ENCODE assay signal across 10 cellular contexts in the genomic region with DNA sequence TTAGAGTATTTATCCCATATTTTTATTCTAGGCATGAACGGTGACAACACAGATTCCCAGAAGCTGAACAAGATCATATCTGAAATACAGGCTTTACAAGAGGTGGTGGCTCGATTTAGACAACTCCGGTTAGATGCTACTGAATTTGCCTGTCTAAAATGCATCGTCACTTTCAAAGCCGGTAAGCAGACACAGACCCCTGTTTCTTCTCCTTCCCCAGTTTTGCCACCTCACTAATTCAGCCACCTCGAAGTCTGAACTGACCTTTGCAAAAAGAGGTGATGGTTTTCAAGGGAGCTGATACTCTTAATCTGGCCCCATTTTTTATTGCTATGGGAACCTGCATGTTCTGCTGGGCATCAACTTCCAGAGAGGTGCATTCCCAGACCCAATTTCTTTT. TPM values are rescaled to one million over a fixed set of nuclear protein-coding genes. Genes with fewer than 3 reads are reported as not detected.
"Had no signal": no experiment of that assay in that cellular context is flagged by ENCODE, and none has a peak within 500 bp of the region (broad histone marks: within the 10 kb centered on the region; RNA-seq: fewer than 3 reads in every experiment).

No MANE protein-coding gene starts in this region.

- FAIRE-seq: H54 had no signal

- H3K4me3 ChIP-seq: GM23248, GM23338, HAP-1 had no signal

- H3K4me2 ChIP-seq: GM23338 had no signal

- H3K9ac ChIP-seq: GM23248 had no signal

- H2AFZ ChIP-seq: GM23248, GM23338 had no signal

- H3K36me3 ChIP-seq: HAP-1 had no signal

- H3K27ac ChIP-seq: GM23248 had no signal

- ATAC-seq: HCT116 had no signal

- H3K9me3 ChIP-seq: HAP-1 had no signal

- DNase-seq: GM23248, GOT3, H7, H9, HCEC 1CT, HFFc6 had no signal

RNA-seq across cellular contexts. Expression of gene NR2E1, which starts 15.0 kb away (rescaled TPM):
- total RNA-seq: GM23248, GM23338, H7, H9, HFFc6 had no signal
- polyA plus RNA-seq: GM23248, GM23338 had no signal
